In the genomic region with DNA sequence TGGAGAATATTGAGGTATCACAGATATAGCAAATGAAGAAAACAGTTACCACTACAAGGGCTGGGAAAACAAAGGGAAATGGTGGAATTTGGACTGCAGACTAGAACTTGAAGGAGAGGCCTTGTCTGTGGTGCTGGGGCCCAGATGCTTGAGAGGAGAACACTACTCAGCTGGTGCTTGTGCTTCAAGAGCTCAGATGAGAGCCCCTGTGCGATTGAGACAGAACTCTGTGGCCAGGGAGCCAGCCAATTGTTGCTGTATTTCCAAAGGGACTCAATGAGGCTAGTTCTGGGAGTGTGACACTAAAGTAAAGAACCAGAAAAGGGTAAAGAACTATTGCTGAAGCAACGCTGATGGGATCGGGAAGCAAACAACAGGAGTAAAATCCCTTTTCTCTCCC, we compare ENCODE assay signal across 25 cellular contexts.
"Had no signal": no experiment of that assay in that cellular context is flagged by ENCODE, and none has a peak within 500 bp of the region (broad histone marks: within the 10 kb centered on the region; RNA-seq: fewer than 3 reads in every experiment).

No MANE protein-coding gene starts in this region.

- H3K4me3 ChIP-seq: adrenal gland, esophagus muscularis mucosa, gastroesophageal sphincter, heart left ventricle, tibial artery had no signal

- H3K79me2 ChIP-seq: parathyroid adenoma had no signal

- H3K27me3 Mint-ChIP-seq: activated CD4-positive, alpha-beta T cell treated with anti-CD3 and anti-CD28 coated beads, Interleukin-2, amount 10 ng/mL, durations not matched to agents 7 days and 5 days; activated naive CD8-positive, alpha-beta T cell; central memory CD8-positive, alpha-beta T cell; natural killer cell treated with Interleukin-12 subunit alpha and Interleukin-12 subunit beta and Interleukin-15 and Interleukin-18, amount 100 ng/mL, for 72 hours; stimulated activated naive CD8-positive, alpha-beta T cell treated with anti-CD3 and anti-CD28 coated beads, Interleukin-15, Interleukin-2, amounts not matched to agents 100 ng/mL and 50 ng/mL, for 24 hours had no signal

- H3K27me3 ChIP-seq: adrenal gland, esophagus muscularis mucosa, gastroesophageal sphincter, heart left ventricle, tibial artery had no signal

- H3K9me3 ChIP-seq: adrenal gland, esophagus muscularis mucosa, gastroesophageal sphincter, heart left ventricle, tibial artery had no signal

- H3K36me3 ChIP-seq: adrenal gland, esophagus muscularis mucosa, gastroesophageal sphincter, heart left ventricle, tibial artery, WERI-Rb-1 had no signal

- H3K9ac ChIP-seq: parathyroid adenoma had no signal

- H3K27ac Mint-ChIP-seq: activated CD4-positive, alpha-beta T cell treated with anti-CD3 and anti-CD28 coated beads, Interleukin-2, amount 10 ng/mL, durations not matched to agents 7 days and 5 days; activated CD8-positive, alpha-beta T cell treated with anti-CD3 and anti-CD28 coated beads, Interleukin-2, amount 10 ng/mL, durations not matched to agents 7 days and 5 days; activated naive CD8-positive, alpha-beta T cell; natural killer cell treated with Interleukin-12 subunit alpha and Interleukin-12 subunit beta and Interleukin-15 and Interleukin-18, amount 100 ng/mL, for 72 hours; stimulated activated naive CD8-positive, alpha-beta T cell treated with anti-CD3 and anti-CD28 coated beads, Interleukin-15, Interleukin-2, amounts not matched to agents 100 ng/mL and 50 ng/mL, for 24 hours had no signal

- ATAC-seq: activated CD8-positive, alpha-beta T cell treated with anti-CD3 and anti-CD28 coated beads, Interleukin-2, amount 10 ng/mL, durations not matched to agents 7 days and 5 days; gastroesophageal sphincter; heart left ventricle; natural killer cell treated with Interleukin-12 subunit alpha and Interleukin-12 subunit beta and Interleukin-15 and Interleukin-18, amount 100 ng/mL, for 72 hours; right cardiac atrium had no signal

- H3K4me1 Mint-ChIP-seq: activated CD4-positive, alpha-beta T cell treated with anti-CD3 and anti-CD28 coated beads, Interleukin-2, amount 10 ng/mL, durations not matched to agents 7 days and 5 days; central memory CD8-positive, alpha-beta T cell had no signal

- H3K27ac ChIP-seq: adrenal gland, esophagus muscularis mucosa, gastroesophageal sphincter, heart left ventricle, parathyroid adenoma, tibial artery, WERI-Rb-1 had no signal

- FAIRE-seq: astrocyte, colon, keratinocyte, urothelium cell line had no signal

- DNase-seq: activated CD4-positive, alpha-beta T cell treated with anti-CD3 and anti-CD28 coated beads, Interleukin-2, amount 10 ng/mL, durations not matched to agents 7 days and 5 days; activated CD4-positive, CD25-positive, alpha-beta regulatory T cell treated with anti-CD3 and anti-CD28 coated beads, Interleukin-2, amount 50 U/mL, for 72 hours; activated CD8-positive, alpha-beta T cell treated with anti-CD3 and anti-CD28 coated beads, Interleukin-2, amount 10 ng/mL, durations not matched to agents 7 days and 5 days; activated T-cell treated with anti-CD3 and anti-CD28 coated beads, Interleukin-2, amount 50 U/mL, for 1 hour; adrenal gland; effector memory CD4-positive, alpha-beta T cell; mammary epithelial cell; nucleus accumbens; right cardiac atrium; stimulated activated CD4-positive, alpha-beta T cell treated with anti-CD3 and anti-CD28 coated beads, Interleukin-1b, Interleukin-23, amount 100 ng/mL, for 48 hours; substantia nigra; tibial artery; WERI-Rb-1 had no signal

- H2AFZ ChIP-seq: parathyroid adenoma had no signal

- H3K9me3 Mint-ChIP-seq: activated CD4-positive, alpha-beta T cell treated with anti-CD3 and anti-CD28 coated beads, Interleukin-2, amount 10 ng/mL, durations not matched to agents 7 days and 5 days; stimulated activated naive CD8-positive, alpha-beta T cell treated with anti-CD3 and anti-CD28 coated beads, Interleukin-15, Interleukin-2, amounts not matched to agents 100 ng/mL and 50 ng/mL, for 24 hours had no signal

- H3K4me3 Mint-ChIP-seq: activated CD4-positive, alpha-beta T cell treated with anti-CD3 and anti-CD28 coated beads, Interleukin-2, amount 10 ng/mL, durations not matched to agents 7 days and 5 days; activated CD8-positive, alpha-beta T cell treated with anti-CD3 and anti-CD28 coated beads, Interleukin-2, amount 10 ng/mL, durations not matched to agents 7 days and 5 days; activated naive CD8-positive, alpha-beta T cell; central memory CD8-positive, alpha-beta T cell; natural killer cell treated with Interleukin-12 subunit alpha and Interleukin-12 subunit beta and Interleukin-15 and Interleukin-18, amount 100 ng/mL, for 72 hours; stimulated activated naive CD8-positive, alpha-beta T cell treated with anti-CD3 and anti-CD28 coated beads, Interleukin-15, Interleukin-2, amounts not matched to agents 100 ng/mL and 50 ng/mL, for 24 hours had no signal

- H3K36me3 Mint-ChIP-seq: activated naive CD8-positive, alpha-beta T cell had no signal

- H3K4me1 ChIP-seq: heart left ventricle, parathyroid adenoma had no signal
